Comparison of ENCODE assay signal across 27 cellular contexts in the genomic region with DNA sequence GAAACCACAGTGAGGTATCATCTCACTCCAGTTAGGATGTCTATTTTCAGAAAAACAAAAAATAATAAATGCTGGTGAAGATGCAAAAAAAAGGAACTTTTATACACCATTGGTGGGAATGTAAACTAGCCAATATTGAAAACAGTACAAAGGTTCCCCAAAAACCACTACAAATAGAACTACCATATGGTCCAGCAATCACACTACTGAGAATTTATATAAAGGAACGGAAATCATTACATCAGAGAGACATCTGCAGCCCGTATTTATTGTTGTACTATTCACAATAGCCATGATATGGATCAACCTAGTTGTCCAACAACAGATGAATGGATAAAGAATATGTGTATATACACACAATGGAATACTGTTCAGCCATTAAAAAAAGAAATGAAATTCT.
"Had no signal": no experiment of that assay in that cellular context is flagged by ENCODE, and none has a peak within 500 bp of the region (broad histone marks: within the 10 kb centered on the region; RNA-seq: fewer than 3 reads in every experiment).

No MANE protein-coding gene starts in this region.

- H3K9ac ChIP-seq: neural progenitor cell, parathyroid adenoma had no signal

- DNase-seq: occipital lobe; ovary; posterior cingulate gyrus; psoas muscle; right cardiac atrium; right lobe of liver; sigmoid colon; small intestine; stimulated activated CD4-positive, alpha-beta T cell treated with anti-CD3 and anti-CD28 coated beads, Interleukin-15, amount 100 ng/mL, for 24 hours; stimulated activated CD4-positive, alpha-beta T cell treated with anti-CD3 and anti-CD28 coated beads, Interleukin-2, amount 100 ng/mL, for 24 hours; stimulated activated CD4-positive, alpha-beta T cell treated with anti-CD3 and anti-CD28 coated beads, Interleukin-2, amount 100 ng/mL, for 48 hours; stimulated activated CD4-positive, alpha-beta T cell treated with anti-CD3 and anti-CD28 coated beads, Interleukin-4, amount 100 ng/mL, for 24 hours; stimulated activated naive B cell treated with anti-CD40 and anti-IgM and Interleukin-4, amounts not matched to agents 10 μg/mL and 1 μg/mL and 100 μg/mL, for 72 hours; stimulated activated naive CD4-positive, alpha-beta T cell treated with Interleukin-2 at 50 U/mL for 16 hours; stomach; thyroid gland; trophoblast cell; upper lobe of left lung had no signal

- ATAC-seq: psoas muscle; right cardiac atrium; right lobe of liver; stimulated activated effector memory CD8-positive, alpha-beta T cell treated with anti-CD3 and anti-CD28 coated beads, Interleukin-12 subunit alpha, Interleukin-12 subunit beta, amount 100 ng/mL, for 72 hours; stimulated activated naive B cell treated with anti-CD40 and anti-IgM and Interleukin-4, amounts not matched to agents 10 μg/mL and 1 μg/mL and 100 μg/mL, for 72 hours had no signal

- H3K27me3 ChIP-seq: neural progenitor cell, ovary, right lobe of liver, sigmoid colon, stomach, thyroid gland, tibial nerve, upper lobe of left lung, vagina had no signal

- H3K27ac Mint-ChIP-seq: nephron; neural progenitor cell; progenitor cell of endocrine pancreas; stimulated activated effector memory CD8-positive, alpha-beta T cell treated with anti-CD3 and anti-CD28 coated beads, Interleukin-12 subunit alpha, Interleukin-12 subunit beta, amount 100 ng/mL, for 72 hours; stimulated activated naive B cell treated with anti-CD40 and anti-IgM and Interleukin-4, amounts not matched to agents 10 μg/mL and 1 μg/mL and 100 μg/mL, for 72 hours; stimulated activated naive CD8-positive, alpha-beta T cell treated with anti-CD3 and anti-CD28 coated beads, Interleukin-15, Interleukin-2, amounts not matched to agents 100 ng/mL and 50 ng/mL, for 24 hours had no signal

- H3K27me3 Mint-ChIP-seq: progenitor cell of endocrine pancreas; stimulated activated naive B cell treated with anti-CD40 and anti-IgM and Interleukin-4, amounts not matched to agents 10 μg/mL and 1 μg/mL and 100 μg/mL, for 72 hours; stimulated activated naive CD8-positive, alpha-beta T cell treated with anti-CD3 and anti-CD28 coated beads, Interleukin-15, Interleukin-2, amounts not matched to agents 100 ng/mL and 50 ng/mL, for 24 hours had no signal

- H3K27ac ChIP-seq: neural progenitor cell, ovary, parathyroid adenoma, psoas muscle, right lobe of liver, sigmoid colon, stomach, thoracic aorta, thyroid gland, tibial nerve, upper lobe of left lung, vagina had no signal

- H3K9me3 ChIP-seq: ovary, right lobe of liver, sigmoid colon, thyroid gland, upper lobe of left lung, vagina had no signal

- H3K4me1 ChIP-seq: neural progenitor cell, parathyroid adenoma, psoas muscle, right lobe of liver, sigmoid colon, stomach, thyroid gland, tibial nerve, upper lobe of left lung, vagina had no signal

- H3K36me3 ChIP-seq: ovary, thyroid gland had no signal

- H3K4me1 Mint-ChIP-seq: nephron; neural progenitor cell; stimulated activated effector memory CD8-positive, alpha-beta T cell treated with anti-CD3 and anti-CD28 coated beads, Interleukin-12 subunit alpha, Interleukin-12 subunit beta, amount 100 ng/mL, for 72 hours had no signal

- H3K4me3 ChIP-seq: neural progenitor cell, ovary, psoas muscle, right lobe of liver, sigmoid colon, stomach, thoracic aorta, thyroid gland, tibial nerve, upper lobe of left lung, vagina had no signal

- H3K4me2 ChIP-seq: neural progenitor cell had no signal

- H2AFZ ChIP-seq: neural progenitor cell, parathyroid adenoma had no signal

- H3K4me3 Mint-ChIP-seq: nephron; neural progenitor cell; stimulated activated effector memory CD8-positive, alpha-beta T cell treated with anti-CD3 and anti-CD28 coated beads, Interleukin-12 subunit alpha, Interleukin-12 subunit beta, amount 100 ng/mL, for 72 hours; stimulated activated naive B cell treated with anti-CD40 and anti-IgM and Interleukin-4, amounts not matched to agents 10 μg/mL and 1 μg/mL and 100 μg/mL, for 72 hours; stimulated activated naive CD8-positive, alpha-beta T cell treated with anti-CD3 and anti-CD28 coated beads, Interleukin-15, Interleukin-2, amounts not matched to agents 100 ng/mL and 50 ng/mL, for 24 hours had no signal
